Comparison of ENCODE assay signal across 17 cellular contexts in genomic region chr21:17053321-17053720, GRCh38.
A peak's percentile ranks its signal among the peaks of the same experiment; 100 is the strongest.
DNase-seq lines count a peak whose midpoint lies in the region; ATAC-seq, FAIRE-seq and TF ChIP-seq lines count a peak whose summit lies in the region.
"Had no signal": no experiment of that assay in that cellular context is flagged by ENCODE, and none has a peak within 500 bp of the region (broad histone marks: within the 10 kb centered on the region; RNA-seq: fewer than 3 reads in every experiment).

No MANE protein-coding gene starts in this region.

- no peaks in the 10 kb centered on the region for H3K9me3 ChIP-seq in right lobe of liver
- H3K9me3 ChIP-seq in HepG2 (ENCODE audit: low read length): no peaks in the 10 kb centered on the region
- no peaks in the 10 kb centered on the region for H3K9me3 ChIP-seq in smooth muscle cell (replicated peaks; ENCODE audit: low read depth)

- DNase-seq in right lobe of liver (no peak), HepG2 (ENCODE audit: low spot score) (no peak), WTC11 (ENCODE audit: low spot score) (no peak), glutamatergic neuron (no peak), smooth muscle cell (lab: John Stamatoyannopoulos, UW; ENCODE audit: unreplicated experiment) (no peak), EL (no peak)
- DNase-seq: CD8-positive, alpha-beta T cell; COR-L47; GOT3; H9; HFFc6 had no signal

- no peaks in the 10 kb centered on the region for H3K79me2 ChIP-seq in HepG2 (ENCODE audit: insufficient read depth, low read length)
- H3K79me2 ChIP-seq in smooth muscle cell (ENCODE audit: low read depth): no peaks in the 10 kb centered on the region

- no peaks in the 10 kb centered on the region for H3K27me3 ChIP-seq in right lobe of liver
- no peaks in the 10 kb centered on the region for H3K27me3 ChIP-seq in HepG2 (ENCODE audit: control insufficient read depth in 1 of 2, insufficient read depth in 2 of 2, low read length in 2 of 2)
- H3K27me3 ChIP-seq in smooth muscle cell (ENCODE audit: low read depth): no peaks in the 10 kb centered on the region

- CTCF ChIA-PET in HepG2 (lab: Yijun Ruan, JAX; ENCODE audit: low intra/inter-chr PET ratio, low total read pairs): no interaction called here
- CTCF ChIA-PET in WTC11 (lab: Charles Lee): no interaction called here

- TF ChIP-seq EP300 in HepG2 (IDR thresholded peaks at IDR 0.05; ENCODE audit: low read depth in 2 of 2, low read length in 2 of 2): no peak
- TF ChIP-seq EP300 in HepG2 (CRISPR knock-in tag; IDR thresholded peaks at IDR 0.05; ENCODE audit: borderline replicate concordance): no peak

- H3K4me3 ChIP-seq in right lobe of liver: no peak overlapping the region
- no peak overlapping the region for H3K4me3 ChIP-seq in HepG2 (replicated peaks in 1 of 3; ENCODE audit: insufficient read depth in 1 of 3, low read depth in 2 of 3, low read length in 3 of 3)
- no peak overlapping the region for H3K4me3 ChIP-seq in smooth muscle cell
- H3K4me3 ChIP-seq: GM12878 had no signal

- H3K9me3 Mint-ChIP-seq in WTC11 (no peaks in the 10 kb centered on the region), glutamatergic neuron (ENCODE audit: unreplicated experiment) (no peaks in the 10 kb centered on the region)
- H3K9me3 Mint-ChIP-seq: H9, HFFc6 had no signal

- H3K36me3 Mint-ChIP-seq in WTC11: no peaks in the 10 kb centered on the region
- no peaks in the 10 kb centered on the region for H3K36me3 Mint-ChIP-seq in glutamatergic neuron (ENCODE audit: unreplicated experiment)
- H3K36me3 Mint-ChIP-seq: CD8-positive, alpha-beta T cell had no signal

- H3K36me3 ChIP-seq in right lobe of liver (no peaks in the 10 kb centered on the region), HepG2 (replicated peaks in 1 of 2; ENCODE audit: control insufficient read depth in 1 of 2, insufficient read depth in 2 of 2, low read length in 2 of 2) (no peaks in the 10 kb centered on the region), smooth muscle cell (ENCODE audit: low read depth) (no peaks in the 10 kb centered on the region)

- ATAC-seq in right lobe of liver: peak in 3 of 4 donors; percentile 35 to 71 (median 43)
- ATAC-seq in HepG2: no peak
- no peak for ATAC-seq in WTC11
- ATAC-seq in GM21423 (IDR thresholded peaks at IDR 0.05; ENCODE audit: unreplicated experiment): no peak
- no peak for ATAC-seq in GM19455 (IDR thresholded peaks at IDR 0.05; ENCODE audit: unreplicated experiment)
- ATAC-seq: CD8-positive, alpha-beta T cell; GM12878 had no signal

- H3K9ac ChIP-seq in HepG2 (ENCODE audit: insufficient read depth, low read depth, low read length) (no peak overlapping the region), smooth muscle cell (ENCODE audit: low read depth) (no peak overlapping the region)

- BruUV-seq in HepG2 (replicated peaks; lab: Mats Ljungman, UMichigan): no TSS peak

- intact Hi-C loops in right lobe of liver (cut with DNase I): no loop called here
- intact Hi-C loops in HepG2 (cut with micrococcal nuclease; ENCODE audit: unreplicated experiment): no loop called here

- no peaks in the 10 kb centered on the region for H3K27me3 Mint-ChIP-seq in WTC11 (ENCODE audit: low read depth)
- H3K27me3 Mint-ChIP-seq in glutamatergic neuron (ENCODE audit: unreplicated experiment): no peaks in the 10 kb centered on the region
- H3K27me3 Mint-ChIP-seq: B cell had no signal

- no peak overlapping the region for H3K27ac ChIP-seq in right lobe of liver
- H3K27ac ChIP-seq in HepG2 (ENCODE audit: extremely low read length, insufficient read depth, low read length): no peak overlapping the region
- no peak overlapping the region for H3K27ac ChIP-seq in smooth muscle cell (ENCODE audit: low read depth)
- H3K27ac ChIP-seq: C4-2B had no signal

- WGBS in right lobe of liver (ENCODE audit: insufficient coverage, low coverage, low lambda C conversion rate, missing lambda C conversion rate): 19% methylated on average over 7 of the region's 7 CpGs
- whole genome bisulfite sequencing in HepG2 (ENCODE audit: low lambda C conversion rate): 2% methylated on average over 7 of the region's 7 CpGs
- WGBS in smooth muscle cell (ENCODE audit: low lambda C conversion rate): 50% methylated on average over 7 of the region's 7 CpGs

- TF ChIP-seq POLR2A in right lobe of liver (IDR thresholded peaks at IDR 0.05) (no peak), HepG2 (IDR thresholded peaks at IDR 0.05; ENCODE audit: insufficient read depth in 1 of 2, low read depth in 2 of 2, low read length in 2 of 2) (no peak)

- H3K4me3 Mint-ChIP-seq in WTC11: no peak overlapping the region
- peak overlapping the region; percentile 0 for H3K4me3 Mint-ChIP-seq in glutamatergic neuron (ENCODE audit: unreplicated experiment)
- H3K4me3 Mint-ChIP-seq: B cell; CD8-positive, alpha-beta T cell; H9; HFFc6 had no signal

- FAIRE-seq in HepG2 (lab: Jason Lieb, UNC): no peak
- FAIRE-seq: GM12878, GM18507 had no signal

- TF ChIP-seq CTCF in right lobe of liver (IDR thresholded peaks at IDR 0.05) (no peak), HepG2 (CRISPR knock-in tag; IDR thresholded peaks at IDR 0.05) (no peak), WTC11 (IDR thresholded peaks at IDR 0.05) (no peak), glutamatergic neuron (IDR thresholded peaks at IDR 0.05; ENCODE audit: partially characterized antibody, unreplicated experiment) (no peak), smooth muscle cell (IDR thresholded peaks at IDR 0.05; ENCODE audit: borderline replicate concordance, insufficient read depth, poor library complexity, severe bottlenecking) (no peak)

- H3F3A ChIP-seq in smooth muscle cell (ENCODE audit: low read depth): no peaks in the 10 kb centered on the region

- H3K27ac Mint-ChIP-seq in WTC11 (peak overlapping the region; percentile 35; the same call in 1 of the 2 replicates), glutamatergic neuron (ENCODE audit: unreplicated experiment) (peak overlapping the region; percentile 5)
- H3K27ac Mint-ChIP-seq: B cell; CD8-positive, alpha-beta T cell; HFFc6 had no signal

- POLR2A ChIA-PET in HepG2 (lab: Yijun Ruan, JAX): no interaction called here
- POLR2A ChIA-PET in WTC11 (lab: Charles Lee): no interaction called here

- no peak overlapping the region for H3K4me2 ChIP-seq in HepG2 (ENCODE audit: low read depth, low read length)
- H3K4me2 ChIP-seq in smooth muscle cell: no peak overlapping the region

- in situ Hi-C loops in HepG2 (cut with HindIII; ENCODE audit: extremely low pct_ligation_motif_present, low pct_unique_long_range_greater_than_20kb): no loop called here

- no peaks in the 10 kb centered on the region for H4K20me1 ChIP-seq in HepG2 (ENCODE audit: insufficient read depth, low read length)
- H4K20me1 ChIP-seq in smooth muscle cell (ENCODE audit: low read depth): no peaks in the 10 kb centered on the region

- H3K4me1 ChIP-seq in right lobe of liver (no peaks in the 10 kb centered on the region), HepG2 (ENCODE audit: insufficient read depth, low read length) (no peaks in the 10 kb centered on the region), smooth muscle cell (ENCODE audit: low read depth) (peaks cover 23% of the 10 kb centered on the region)

- TF ChIP-seq RAD21 in HepG2 (CRISPR knock-in tag; IDR thresholded peaks at IDR 0.05): no peak

- no peak overlapping the region for H2AFZ ChIP-seq in HepG2 (ENCODE audit: low read length)
- H2AFZ ChIP-seq in smooth muscle cell (ENCODE audit: low read depth): peak overlapping the region; percentile 65

- H3K4me1 Mint-ChIP-seq in WTC11 (peaks cover 50% of the 10 kb centered on the region), glutamatergic neuron (ENCODE audit: low read depth, unreplicated experiment) (peaks cover 18% of the 10 kb centered on the region)
- H3K4me1 Mint-ChIP-seq: B cell had no signal

TF ChIP-seq in HepG2, 621 proteins besides CTCF, POLR2A, EP300 and RAD21:
- TF ChIP-seq ZNF224 (CRISPR knock-in tag; IDR thresholded peaks at IDR 0.05): no peak
- TF ChIP-seq KDM6A (CRISPR knock-in tag; IDR thresholded peaks at IDR 0.05; ENCODE audit: low read depth): no peak
- TF ChIP-seq SNRNP70 (IDR thresholded peaks at IDR 0.05; ENCODE audit: low read depth, low read length): no peak
- no peak for TF ChIP-seq TMF1 (CRISPR knock-in tag; IDR thresholded peaks at IDR 0.05; ENCODE audit: low read depth)
- TF ChIP-seq ZZZ3 (CRISPR knock-in tag; IDR thresholded peaks at IDR 0.05; ENCODE audit: borderline replicate concordance): no peak
- TF ChIP-seq NBN (conservative IDR thresholded peaks at IDR 0.05): no peak
- TF ChIP-seq HNRNPLL (IDR thresholded peaks at IDR 0.05; ENCODE audit: low read depth, low read length, poor library complexity, severe bottlenecking): no peak

TF ChIP-seq in WTC11, 78 proteins besides CTCF, POLR2A, EP300 and RAD21 (continues in another document):
- no peak for TF ChIP-seq MYBL2 (CRISPR knock-in tag; IDR thresholded peaks at IDR 0.05)
- TF ChIP-seq ERG (CRISPR knock-in tag; IDR thresholded peaks at IDR 0.05): no peak
- TF ChIP-seq PRRX2 (CRISPR knock-in tag; IDR thresholded peaks at IDR 0.05): no peak
- TF ChIP-seq, protein P1, sequence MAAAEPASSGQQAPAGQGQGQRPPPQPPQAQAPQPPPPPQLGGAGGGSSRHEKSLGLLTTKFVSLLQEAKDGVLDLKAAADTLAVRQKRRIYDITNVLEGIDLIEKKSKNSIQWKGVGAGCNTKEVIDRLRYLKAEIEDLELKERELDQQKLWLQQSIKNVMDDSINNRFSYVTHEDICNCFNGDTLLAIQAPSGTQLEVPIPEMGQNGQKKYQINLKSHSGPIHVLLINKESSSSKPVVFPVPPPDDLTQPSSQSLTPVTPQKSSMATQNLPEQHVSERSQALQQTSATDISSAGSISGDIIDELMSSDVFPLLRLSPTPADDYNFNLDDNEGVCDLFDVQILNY (CRISPR knock-in tag; IDR thresholded peaks at IDR 0.05): no peak
- TF ChIP-seq CREB1 (CRISPR knock-in tag; IDR thresholded peaks at IDR 0.05): no peak
- TF ChIP-seq GRHL2 (CRISPR knock-in tag; IDR thresholded peaks at IDR 0.05; ENCODE audit: insufficient replicate concordance, severe bottlenecking): no peak
- no peak for TF ChIP-seq FOXK1 (CRISPR knock-in tag; IDR thresholded peaks at IDR 0.05)
- no peak for TF ChIP-seq ZNF232 (CRISPR knock-in tag; IDR thresholded peaks at IDR 0.05)

Comparison
In these comparisons a context has a peak if more than half of its experiments do, and no peak if none do; other contexts are left out.
1. ATAC-seq: peak in right lobe of liver (3 of 4); none in HepG2 (single experiment), WTC11 (single experiment), GM21423 (single experiment) and GM19455 (single experiment).